ENCODE assay signal across 17 cellular contexts in genomic region chr17:8005951-8006730, GRCh38. TPM values are rescaled to one million over a fixed set of nuclear protein-coding genes. Genes with fewer than 3 reads are reported as not detected.
A peak's percentile ranks its signal among the peaks of the same experiment; 100 is the strongest.
DNase-seq lines count a peak whose midpoint lies in the region; ATAC-seq and TF ChIP-seq lines count a peak whose summit lies in the region.
"Had no signal": no experiment of that assay in that cellular context is flagged by ENCODE, and none has a peak within 500 bp of the region (broad histone marks: within the 10 kb centered on the region; RNA-seq: fewer than 3 reads in every experiment).

No MANE protein-coding gene starts in this region.

- H3K4me3 ChIP-seq in breast epithelium (no peak overlapping the region), NB4 (ENCODE audit: low read depth, low read length) (no peak overlapping the region), PC-9 (no peak overlapping the region)
- H3K4me3 ChIP-seq: cardiac muscle cell, prostate gland had no signal

- no peaks in the 10 kb centered on the region for H3K9me3 Mint-ChIP-seq in MCF 10A (ENCODE audit: unreplicated experiment)
- H3K9me3 Mint-ChIP-seq in effector memory CD8-positive, alpha-beta T cell: no peaks in the 10 kb centered on the region
- H3K9me3 Mint-ChIP-seq: activated naive CD4-positive, alpha-beta T cell treated with anti-CD3 and anti-CD28 coated beads for 36 hours had no signal

- H3K27me3 ChIP-seq in breast epithelium (peaks cover 5 to 21% of the 10 kb centered on the region in 2 donors), PC-9 (ENCODE audit: insufficient read depth, low read depth) (0 out of 2 replicates have a peak, but pooled peaks cover 3% of the 10 kb centered on the region)

- H3K4me1 ChIP-seq in breast epithelium: peaks cover 0 to 5% of the 10 kb centered on the region in 2 donors
- no peaks in the 10 kb centered on the region for H3K4me1 ChIP-seq in PC-9 (replicated peaks; ENCODE audit: insufficient read depth)

- ATAC-seq in effector memory CD8-positive, alpha-beta T cell (replicated peaks): peak; percentile 48
- no peak for ATAC-seq in GM18505 (IDR thresholded peaks at IDR 0.05; ENCODE audit: unreplicated experiment)
- no peak for ATAC-seq in HG02973 (IDR thresholded peaks at IDR 0.05; ENCODE audit: unreplicated experiment)

- BruUV-seq in MCF 10A (replicated peaks; lab: Mats Ljungman, UMichigan) (no TSS peak), PC-9 (replicated peaks; lab: Mats Ljungman, UMichigan) (no TSS peak)

- H3K27me3 Mint-ChIP-seq in MCF 10A (ENCODE audit: insufficient read depth, unreplicated experiment): peaks cover 13% of the 10 kb centered on the region
- peaks cover 42 to 60% of the 10 kb centered on the region in 2 donors for H3K27me3 Mint-ChIP-seq in effector memory CD8-positive, alpha-beta T cell

- no peak overlapping the region for H2AFZ ChIP-seq in PC-9

- peak overlapping the region; percentile 10 for H3K27ac Mint-ChIP-seq in MCF 10A (ENCODE audit: low read depth, unreplicated experiment)
- H3K27ac Mint-ChIP-seq in effector memory CD8-positive, alpha-beta T cell: no peak overlapping the region
- H3K27ac Mint-ChIP-seq: activated naive CD4-positive, alpha-beta T cell treated with anti-CD3 and anti-CD28 coated beads for 36 hours; B cell had no signal

- peaks cover 16% of the 10 kb centered on the region for H3K4me1 Mint-ChIP-seq in MCF 10A (ENCODE audit: insufficient read depth, unreplicated experiment)
- H3K4me1 Mint-ChIP-seq in effector memory CD8-positive, alpha-beta T cell (ENCODE audit: low read depth in 2 of 2): peaks cover 7 to 9% of the 10 kb centered on the region in 2 donors

- no peaks in the 10 kb centered on the region for H3F3A ChIP-seq in PC-9 (ENCODE audit: insufficient read depth, low read depth)

- TF ChIP-seq CTCF in MCF 10A (IDR thresholded peaks at IDR 0.05; ENCODE audit: unreplicated experiment): no peak
- TF ChIP-seq CTCF in breast epithelium (IDR thresholded peaks at IDR 0.05): no peak
- no peak for TF ChIP-seq CTCF in NB4 (IDR thresholded peaks at IDR 0.05; ENCODE audit: low read depth, low read length)
- TF ChIP-seq CTCF in PC-9 (conservative IDR thresholded peaks at IDR 0.05): no peak

- H3K36me3 ChIP-seq in breast epithelium: no peaks in the 10 kb centered on the region
- H3K36me3 ChIP-seq in PC-9 (ENCODE audit: low read depth): no peaks in the 10 kb centered on the region
- H3K36me3 ChIP-seq: cardiac muscle cell, prostate gland had no signal

- H3K9me3 ChIP-seq in breast epithelium (no peaks in the 10 kb centered on the region), PC-9 (ENCODE audit: insufficient read depth, low read depth) (no peaks in the 10 kb centered on the region)
- H3K9me3 ChIP-seq: prostate gland had no signal

- intact Hi-C loops in MCF 10A (cut with micrococcal nuclease) (no loop called here), breast epithelium (cut with DNase I; ENCODE audit: low total_unique reads) (no loop called here), PC-9 (cut with micrococcal nuclease; ENCODE audit: unreplicated experiment) (no loop called here)

- no peak overlapping the region for H3K27ac ChIP-seq in breast epithelium
- H3K27ac ChIP-seq in PC-9: no peak overlapping the region
- H3K27ac ChIP-seq: cardiac muscle cell, prostate gland had no signal

- H3K79me2 ChIP-seq in PC-9 (ENCODE audit: low read depth): no peaks in the 10 kb centered on the region

- CTCF ChIA-PET in MCF 10A (lab: Yijun Ruan, JAX): interaction anchor here (0.6 to 2.6 kb wide), 4 partner anchors 12 to 146 kb away, joined by 3 to 11 read pairs (median 4); no protein-coding TSS in a partner anchor
- CTCF ChIA-PET in PC-9 (lab: Charles Lee): no interaction called here

- no peak overlapping the region for H3K4me2 ChIP-seq in PC-9

- DNase-seq in MCF 10A (ENCODE audit: unreplicated experiment) (no peak), breast epithelium (ENCODE audit: low spot score in 2 of 2) (no peak), NB4 (ENCODE audit: low read depth) (peak; percentile 42), PC-9 (no peak)
- DNase-seq in effector memory CD8-positive, alpha-beta T cell: no peak
- no peak for DNase-seq in stimulated activated CD8-positive, alpha-beta memory T cell treated with anti-CD3 and anti-CD28 coated beads, Interleukin-4, amount 100 ng/mL, for 48 hours
- DNase-seq: activated naive CD4-positive, alpha-beta T cell treated with anti-CD3 and anti-CD28 coated beads for 36 hours; NCI-H2029; trophoblast cell had no signal

- peaks cover 6% of the 10 kb centered on the region for H3K36me3 Mint-ChIP-seq in MCF 10A (ENCODE audit: insufficient read depth, unreplicated experiment)
- no peaks in the 10 kb centered on the region for H3K36me3 Mint-ChIP-seq in effector memory CD8-positive, alpha-beta T cell (ENCODE audit: insufficient read depth)

- H3K4me3 Mint-ChIP-seq in MCF 10A (ENCODE audit: unreplicated experiment): no peak overlapping the region
- no peak overlapping the region for H3K4me3 Mint-ChIP-seq in effector memory CD8-positive, alpha-beta T cell
- H3K4me3 Mint-ChIP-seq: activated naive CD4-positive, alpha-beta T cell treated with anti-CD3 and anti-CD28 coated beads for 36 hours; B cell had no signal

- H3K9me2 ChIP-seq in PC-9 (ENCODE audit: insufficient read depth): no peaks in the 10 kb centered on the region

- TF ChIP-seq POLR2A in breast epithelium (IDR thresholded peaks at IDR 0.05): no peak
- TF ChIP-seq POLR2A in NB4 (IDR thresholded peaks at IDR 0.05; ENCODE audit: extremely low read depth, insufficient read length): no peak
- no peak for TF ChIP-seq POLR2A in GM18505 (IDR thresholded peaks at IDR 0.05; ENCODE audit: borderline replicate concordance, extremely low read depth, insufficient read depth, insufficient read length)

- H4K20me1 ChIP-seq in PC-9 (ENCODE audit: insufficient read depth): no peaks in the 10 kb centered on the region

- POLR2A ChIA-PET in MCF 10A (lab: Yijun Ruan, JAX): interaction anchor here (0.6 to 1.7 kb wide), 4 partner anchors 11 to 98 kb away, joined by 3 to 7 read pairs (median 3); no protein-coding TSS in a partner anchor
- POLR2A ChIA-PET in PC-9 (lab: Charles Lee; ENCODE audit: unreplicated experiment): no interaction called here

RNA-seq across cellular contexts. Expression of gene GUCY2D, which starts 3.7 kb away (rescaled TPM):
- total RNA-seq in MCF 10A (2022) (not detected in 2 replicates), breast epithelium (under 1 TPM in 1 of 3 donors, not detected in 2; 0.15 TPM), PC-9 (2021) (0.79 TPM in 1 of 2 replicates, not detected in the other)
- total RNA-seq: activated naive CD4-positive, alpha-beta T cell treated with anti-CD3 and anti-CD28 coated beads for 36 hours; B cell; endothelial cell of umbilical vein; glomerular endothelial cell; kidney epithelial cell had no signal

RNA-seq across cellular contexts. Expression of gene ALOX15B, which starts 32.7 kb away (rescaled TPM):
- total RNA-seq in MCF 10A (2022) (18.5 and 27.6 TPM in 2 replicates), breast epithelium (10 to 100 TPM in 2 of 3 donors, 1 to 10 TPM in 1; 3.3 to 38.3 (median 12.3) TPM), PC-9 (2021) (not detected in 2 replicates)
- total RNA-seq: activated naive CD4-positive, alpha-beta T cell treated with anti-CD3 and anti-CD28 coated beads for 36 hours; B cell; endothelial cell of umbilical vein; glomerular endothelial cell had no signal
